In the genomic region with DNA sequence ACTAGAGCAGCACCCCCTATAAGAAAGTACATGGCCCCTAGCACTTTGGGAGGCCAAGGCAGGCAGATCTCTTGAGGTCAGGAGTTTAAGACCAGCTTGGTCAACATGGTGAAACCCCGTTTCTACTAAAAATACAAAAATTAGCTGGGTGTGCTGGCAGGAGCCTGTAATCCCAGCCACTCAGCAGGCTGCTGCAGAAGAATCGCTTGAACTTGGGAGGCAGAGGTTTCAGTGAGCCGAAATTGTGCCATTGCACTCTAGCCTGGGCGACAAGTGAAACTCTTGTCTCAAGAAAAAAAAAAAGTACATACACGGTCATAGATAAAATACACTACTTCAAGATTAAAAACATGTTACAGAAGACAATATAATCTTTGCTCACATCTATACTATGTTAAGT, we compare ENCODE assay signal across 6 cellular contexts.
"Had no signal": no experiment of that assay in that cellular context is flagged by ENCODE, and none has a peak within 500 bp of the region (broad histone marks: within the 10 kb centered on the region; RNA-seq: fewer than 3 reads in every experiment).

No MANE protein-coding gene starts in this region.

- H3K4me3 ChIP-seq: GM23248, K562 had no signal

- ATAC-seq: K562 had no signal

- DNase-seq: GM23248, GOT3, H7, HCEC 1CT, IMR-90 had no signal

- H2AFZ ChIP-seq: GM23248 had no signal

- H3K9ac ChIP-seq: GM23248 had no signal
